In genomic region chr20:6679086-6679485, GRCh38 we compare ENCODE assay signal across 14 cellular contexts.
DNase-seq lines count a peak whose midpoint lies in the region; ATAC-seq and TF ChIP-seq lines count a peak whose summit lies in the region.
"Had no signal": no experiment of that assay in that cellular context is flagged by ENCODE, and none has a peak within 500 bp of the region (broad histone marks: within the 10 kb centered on the region; RNA-seq: fewer than 3 reads in every experiment).

No MANE protein-coding gene starts in this region.

- H3K9me3 ChIP-seq in endodermal cell (ENCODE audit: control insufficient read depth, low read length): no peaks in the 10 kb centered on the region
- H3K9me3 ChIP-seq: BE2C had no signal

- peaks cover 43% of the 10 kb centered on the region for H3K4me1 Mint-ChIP-seq in endodermal cell
- H3K4me1 Mint-ChIP-seq: CD4-positive, alpha-beta memory T cell had no signal

- H3K4me1 ChIP-seq in endodermal cell (ENCODE audit: control insufficient read depth, insufficient read depth, low read length) (peaks cover 12% of the 10 kb centered on the region), rectal smooth muscle tissue (ENCODE audit: control insufficient read depth, insufficient read depth, low read length) (no peaks in the 10 kb centered on the region)
- H3K4me1 ChIP-seq: BE2C had no signal

- H3K4me3 ChIP-seq in endodermal cell (ENCODE audit: low read length) (no peak overlapping the region), rectal smooth muscle tissue (ENCODE audit: low read length) (no peak overlapping the region)

- ATAC-seq in HG02678 (IDR thresholded peaks at IDR 0.05; ENCODE audit: unreplicated experiment) (no peak), GM19467 (IDR thresholded peaks at IDR 0.05; ENCODE audit: unreplicated experiment) (no peak)
- ATAC-seq: HCT116 had no signal

- H3K27me3 ChIP-seq in endodermal cell (ENCODE audit: control insufficient read depth, insufficient read depth, low read length, poor library complexity, severe bottlenecking) (no peaks in the 10 kb centered on the region), rectal smooth muscle tissue (ENCODE audit: control insufficient read depth, insufficient read depth, low read length) (no peaks in the 10 kb centered on the region)
- H3K27me3 ChIP-seq: BE2C had no signal

- TF ChIP-seq CTCF in endodermal cell (conservative IDR thresholded peaks at IDR 0.05): peak; percentile 55

- H3K4me3 Mint-ChIP-seq in endodermal cell: no peak overlapping the region
- H3K4me3 Mint-ChIP-seq: CD4-positive, alpha-beta memory T cell had no signal

- no peaks in the 10 kb centered on the region for H3K27me3 Mint-ChIP-seq in endodermal cell (ENCODE audit: insufficient read depth)
- H3K27me3 Mint-ChIP-seq: CD4-positive, alpha-beta memory T cell had no signal

- H3K27ac ChIP-seq in endodermal cell (ENCODE audit: low read depth, low read length) (no peak overlapping the region), rectal smooth muscle tissue (ENCODE audit: low read depth, low read length) (no peak overlapping the region)
- H3K27ac ChIP-seq: C4-2B had no signal

- no peak overlapping the region for H3K27ac Mint-ChIP-seq in endodermal cell
- H3K27ac Mint-ChIP-seq: CD4-positive, alpha-beta memory T cell had no signal

- H3K9me3 Mint-ChIP-seq in endodermal cell: no peaks in the 10 kb centered on the region

- no peaks in the 10 kb centered on the region for H3K36me3 Mint-ChIP-seq in endodermal cell (ENCODE audit: low read depth)
- H3K36me3 Mint-ChIP-seq: CD4-positive, alpha-beta memory T cell had no signal

- 80 to 81% methylated on average over 2 of the region's 2 CpGs for WGBS in endodermal cell (ENCODE audit: insufficient coverage in 1 of 2, insufficient read length in 1 of 2), 2 experiments

- H3K9ac ChIP-seq in endodermal cell (ENCODE audit: extremely low read depth, low read length, poor library complexity, severe bottlenecking): no peak overlapping the region
- peak overlapping the region; percentile 12 for H3K9ac ChIP-seq in rectal smooth muscle tissue (ENCODE audit: low read length)

- H3K36me3 ChIP-seq in endodermal cell (ENCODE audit: control insufficient read depth, insufficient read depth, low read length): no peaks in the 10 kb centered on the region
- H3K36me3 ChIP-seq in rectal smooth muscle tissue (ENCODE audit: control insufficient read depth, insufficient read depth, low read length): no peaks in the 10 kb centered on the region
- H3K36me3 ChIP-seq: BE2C had no signal

- DNase-seq in endodermal cell (peak; percentile 64), kidney tubule cell (ENCODE audit: low spot score) (peak; percentile 50), T1000 (lab: John Stamatoyannopoulos, UW) (no peak), occipital lobe (lab: John Stamatoyannopoulos, UW) (no peak)
- DNase-seq: BE2C; CD4-positive, alpha-beta memory T cell; COR-L47; DMS53; GF-D8 had no signal

Comparison
In these comparisons a context has a peak if more than half of its experiments do, and no peak if none do; other contexts are left out.
1. DNase-seq: peak in endodermal cell (single experiment) and kidney tubule cell (single experiment); none in T1000 (single experiment) and occipital lobe (single experiment).